Comparison of ENCODE assay signal across 15 cellular contexts in the genomic region with DNA sequence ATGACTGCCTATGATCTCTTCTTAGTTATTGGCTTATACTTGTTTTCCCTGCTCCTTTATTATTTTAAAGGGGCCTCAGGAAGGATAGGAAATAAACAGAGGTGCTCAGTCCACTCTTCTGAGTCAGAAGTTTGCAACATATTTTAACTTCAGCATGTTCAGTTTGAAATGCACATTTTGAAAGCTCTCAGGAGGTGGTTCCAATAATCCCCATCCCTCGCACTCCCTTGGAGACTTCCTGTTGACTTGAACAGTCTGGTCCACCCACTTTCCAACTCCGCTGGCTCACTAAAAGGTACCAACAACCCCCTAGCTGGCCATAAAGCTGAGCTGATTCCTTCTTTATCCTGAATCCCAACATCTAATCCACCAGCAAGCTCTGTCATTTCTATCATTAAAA.
"Had no signal": no experiment of that assay in that cellular context is flagged by ENCODE, and none has a peak within 500 bp of the region (broad histone marks: within the 10 kb centered on the region; RNA-seq: fewer than 3 reads in every experiment).

No MANE protein-coding gene starts in this region.

- H3K27ac ChIP-seq: right atrium auricular region, testis had no signal

- H3K4me3 Mint-ChIP-seq: activated CD4-positive, alpha-beta T cell treated with anti-CD3 and anti-CD28 coated beads, Interleukin-2, amount 10 ng/mL, durations not matched to agents 24 days and 14 days; activated naive CD8-positive, alpha-beta T cell treated with anti-CD3 and anti-CD28 coated beads for 36 hours; activated T-cell treated with anti-CD3 and anti-CD28 coated beads, Interleukin-2, amount 50 U/mL, for 72 hours; natural killer cell treated with Interleukin-12 subunit alpha and Interleukin-12 subunit beta and Interleukin-15 and Interleukin-18, amount 100 ng/mL, for 72 hours; stimulated activated naive CD8-positive, alpha-beta T cell treated with anti-CD3 and anti-CD28 coated beads, Interleukin-15, Interleukin-2, amounts not matched to agents 100 ng/mL and 50 ng/mL, for 24 hours had no signal

- H3K27me3 ChIP-seq: right atrium auricular region, testis had no signal

- H3K36me3 ChIP-seq: right atrium auricular region had no signal

- H3K4me3 ChIP-seq: right atrium auricular region, testis had no signal

- ATAC-seq: activated T-cell treated with anti-CD3 and anti-CD28 coated beads, Interleukin-2, amount 50 U/mL, for 72 hours; left ventricle myocardium superior; natural killer cell treated with Interleukin-12 subunit alpha and Interleukin-12 subunit beta and Interleukin-15 and Interleukin-18, amount 100 ng/mL, for 72 hours had no signal

- H3K4me1 Mint-ChIP-seq: activated CD4-positive, alpha-beta T cell treated with anti-CD3 and anti-CD28 coated beads, Interleukin-2, amount 10 ng/mL, durations not matched to agents 24 days and 14 days; activated naive CD8-positive, alpha-beta T cell treated with anti-CD3 and anti-CD28 coated beads for 36 hours had no signal

- H3K27me3 Mint-ChIP-seq: activated CD4-positive, alpha-beta T cell treated with anti-CD3 and anti-CD28 coated beads, Interleukin-2, amount 10 ng/mL, durations not matched to agents 24 days and 14 days; activated naive CD8-positive, alpha-beta T cell treated with anti-CD3 and anti-CD28 coated beads for 36 hours; stimulated activated naive CD8-positive, alpha-beta T cell treated with anti-CD3 and anti-CD28 coated beads, Interleukin-15, Interleukin-2, amounts not matched to agents 100 ng/mL and 50 ng/mL, for 24 hours had no signal

- H3K36me3 Mint-ChIP-seq: natural killer cell treated with Interleukin-12 subunit alpha and Interleukin-12 subunit beta and Interleukin-15 and Interleukin-18, amount 100 ng/mL, for 72 hours had no signal

- H3K4me1 ChIP-seq: right atrium auricular region, testis had no signal

- H3K27ac Mint-ChIP-seq: activated CD4-positive, alpha-beta T cell treated with anti-CD3 and anti-CD28 coated beads, Interleukin-2, amount 10 ng/mL, durations not matched to agents 24 days and 14 days; activated naive CD8-positive, alpha-beta T cell treated with anti-CD3 and anti-CD28 coated beads for 36 hours; activated T-cell treated with anti-CD3 and anti-CD28 coated beads, Interleukin-2, amount 50 U/mL, for 72 hours; natural killer cell treated with Interleukin-12 subunit alpha and Interleukin-12 subunit beta and Interleukin-15 and Interleukin-18, amount 100 ng/mL, for 72 hours; stimulated activated naive CD8-positive, alpha-beta T cell treated with anti-CD3 and anti-CD28 coated beads, Interleukin-15, Interleukin-2, amounts not matched to agents 100 ng/mL and 50 ng/mL, for 24 hours had no signal

- H3K9me3 Mint-ChIP-seq: activated T-cell treated with anti-CD3 and anti-CD28 coated beads, Interleukin-2, amount 50 U/mL, for 72 hours; natural killer cell treated with Interleukin-12 subunit alpha and Interleukin-12 subunit beta and Interleukin-15 and Interleukin-18, amount 100 ng/mL, for 72 hours; stimulated activated naive CD8-positive, alpha-beta T cell treated with anti-CD3 and anti-CD28 coated beads, Interleukin-15, Interleukin-2, amounts not matched to agents 100 ng/mL and 50 ng/mL, for 24 hours had no signal

- DNase-seq: activated CD4-positive, alpha-beta T cell treated with anti-CD3 and anti-CD28 coated beads, Interleukin-2, amount 10 ng/mL, durations not matched to agents 24 days and 14 days; activated CD8-positive, alpha-beta memory T cell treated with anti-CD3 and anti-CD28 coated beads, Interleukin-2, amount 50 U/mL, for 48 hours; activated naive CD8-positive, alpha-beta T cell treated with anti-CD3 and anti-CD28 coated beads for 36 hours; activated T-cell treated with anti-CD3 and anti-CD28 coated beads, Interleukin-2, amount 50 U/mL, for 72 hours; anterior cingulate cortex; cerebellar nuclear complex; kidney glomerular epithelial cell; left ventricle myocardium superior; posterior cingulate gyrus; small intestine; T-helper 2 cell; testis had no signal

- H3K9me3 ChIP-seq: right atrium auricular region, testis had no signal
